Comparison of ENCODE assay signal across 29 cellular contexts in genomic region chr4:16524379-16524778, GRCh38.
DNase-seq lines count a peak whose midpoint lies in the region; ATAC-seq, FAIRE-seq and TF ChIP-seq lines count a peak whose summit lies in the region.
"Had no signal": no experiment of that assay in that cellular context is flagged by ENCODE, and none has a peak within 500 bp of the region (broad histone marks: within the 10 kb centered on the region; RNA-seq: fewer than 3 reads in every experiment).

No MANE protein-coding gene starts in this region.

- no peaks in the 10 kb centered on the region for H3K36me3 ChIP-seq in H7 (replicated peaks; ENCODE audit: control insufficient read depth, insufficient read depth, low read length)
- H3K36me3 ChIP-seq: BE2C, BLaER1 had no signal

- H3K27me3 ChIP-seq in H7 (ENCODE audit: control insufficient read depth, insufficient read depth, low read length) (no peaks in the 10 kb centered on the region), dorsolateral prefrontal cortex (no peaks in the 10 kb centered on the region)
- H3K27me3 ChIP-seq: BE2C, BLaER1 had no signal

- H3K4me1 Mint-ChIP-seq in WTC11: peaks cover 5% of the 10 kb centered on the region
- H3K4me1 Mint-ChIP-seq: CD14-positive monocyte; CD4-positive, alpha-beta memory T cell; CD4-positive, CD25-positive, alpha-beta regulatory T cell; CD8-positive, alpha-beta memory T cell had no signal

- intact Hi-C loops in dorsolateral prefrontal cortex (cut with DNase I) (no loop called here), left ventricle myocardium superior (cut with micrococcal nuclease) (no loop called here)

- TF ChIP-seq CTCF in WTC11 (IDR thresholded peaks at IDR 0.05) (no peak), dorsolateral prefrontal cortex (IDR thresholded peaks at IDR 0.05 in 54 of 56, conservative IDR thresholded peaks at IDR 0.05 in 2 of 56; ENCODE audit: low read depth in 1 of 56, partially characterized antibody in 56 of 56) (no peak)

- H3K27ac ChIP-seq in dorsolateral prefrontal cortex: peak overlapping the region in 49 of 59 donors; percentile 0 to 77 (median 45)
- H3K27ac ChIP-seq: BLaER1 had no signal

- CTCF ChIA-PET in WTC11 (lab: Charles Lee): interaction anchor here (1.2 kb wide), 2 partner anchors 58 to 923 kb away, joined by 3 to 4 read pairs; no protein-coding TSS in a partner anchor

- H3K9me3 Mint-ChIP-seq in WTC11: no peaks in the 10 kb centered on the region

- POLR2A ChIA-PET in WTC11 (lab: Charles Lee): no interaction called here

- H3K36me3 Mint-ChIP-seq in WTC11: no peaks in the 10 kb centered on the region
- H3K36me3 Mint-ChIP-seq: CD14-positive monocyte; CD4-positive, alpha-beta memory T cell; CD4-positive, CD25-positive, alpha-beta regulatory T cell; CD8-positive, alpha-beta memory T cell had no signal

- H3K4me3 ChIP-seq in H7 (ENCODE audit: insufficient read depth, low read depth, low read length) (no peak overlapping the region), dorsolateral prefrontal cortex (peak overlapping the region in 2 of 59 donors; percentile 7 to 18)
- H3K4me3 ChIP-seq: BLaER1, GM12878 had no signal

- FAIRE-seq in islet of Langerhans (lab: Jason Lieb, UNC): peak; percentile 79
- FAIRE-seq: A204.1, GM12878, GM12892, GM18507, GM19239 had no signal

- no peak overlapping the region for H3K4me3 Mint-ChIP-seq in WTC11
- H3K4me3 Mint-ChIP-seq: CD14-positive monocyte; CD4-positive, alpha-beta memory T cell; CD4-positive, CD25-positive, alpha-beta regulatory T cell; CD8-positive, alpha-beta memory T cell had no signal

- ATAC-seq in WTC11: peak; percentile 50
- no peak for ATAC-seq in HG03457 (IDR thresholded peaks at IDR 0.05; ENCODE audit: unreplicated experiment)
- no peak for ATAC-seq in left ventricle myocardium superior
- ATAC-seq in GM19023 (IDR thresholded peaks at IDR 0.05; ENCODE audit: unreplicated experiment): no peak
- ATAC-seq: GM12878 had no signal

- no peaks in the 10 kb centered on the region for H3K27me3 Mint-ChIP-seq in WTC11 (ENCODE audit: low read depth)
- H3K27me3 Mint-ChIP-seq: CD4-positive, alpha-beta memory T cell; CD4-positive, CD25-positive, alpha-beta regulatory T cell had no signal

- no peak overlapping the region for H3K27ac Mint-ChIP-seq in WTC11
- H3K27ac Mint-ChIP-seq: CD14-positive monocyte; CD4-positive, alpha-beta memory T cell; CD4-positive, CD25-positive, alpha-beta regulatory T cell; CD8-positive, alpha-beta memory T cell had no signal

- DNase-seq in H7 (peak; percentile 10), WTC11 (ENCODE audit: low spot score) (no peak), dorsolateral prefrontal cortex (no peak), left ventricle myocardium superior (no peak)
- no peak for DNase-seq in stimulated activated CD4-positive, alpha-beta T cell treated with anti-CD3 and anti-CD28 coated beads, Interleukin-2, amount 100 ng/mL, for 24 hours
- DNase-seq: 8988T; ACHN; BE2C; CD4-positive, alpha-beta memory T cell; CD4-positive, CD25-positive, alpha-beta regulatory T cell; CD8-positive, alpha-beta memory T cell; COR-L47; DMS 273 treated with DMSO at 0.1 percent for 48 hours; DMS153; DMS53; DMS79; DND-41; EL; GDM1 had no signal

TF ChIP-seq in WTC11, 78 proteins besides CTCF, POLR2A, EP300 and RAD21 (continues in another document):
- TF ChIP-seq ZSCAN18 (CRISPR knock-in tag; IDR thresholded peaks at IDR 0.05): no peak
- TF ChIP-seq PRRX2 (CRISPR knock-in tag; IDR thresholded peaks at IDR 0.05): no peak
- TF ChIP-seq NFYB (CRISPR knock-in tag; conservative IDR thresholded peaks at IDR 0.05; ENCODE audit: low read depth): no peak
- no peak for TF ChIP-seq RELA (CRISPR knock-in tag; IDR thresholded peaks at IDR 0.05; ENCODE audit: borderline replicate concordance)
- TF ChIP-seq ELF4 (CRISPR knock-in tag; IDR thresholded peaks at IDR 0.05; ENCODE audit: low read depth): no peak
- no peak for TF ChIP-seq ATF3 (CRISPR knock-in tag; conservative IDR thresholded peaks at IDR 0.05)
- no peak for TF ChIP-seq E2F5 (CRISPR knock-in tag; IDR thresholded peaks at IDR 0.05)
- no peak for TF ChIP-seq FOXP1 (CRISPR knock-in tag; IDR thresholded peaks at IDR 0.05; ENCODE audit: borderline replicate concordance)
- TF ChIP-seq OVOL2 (CRISPR knock-in tag; IDR thresholded peaks at IDR 0.05; ENCODE audit: borderline replicate concordance): no peak
- TF ChIP-seq, protein P1, sequence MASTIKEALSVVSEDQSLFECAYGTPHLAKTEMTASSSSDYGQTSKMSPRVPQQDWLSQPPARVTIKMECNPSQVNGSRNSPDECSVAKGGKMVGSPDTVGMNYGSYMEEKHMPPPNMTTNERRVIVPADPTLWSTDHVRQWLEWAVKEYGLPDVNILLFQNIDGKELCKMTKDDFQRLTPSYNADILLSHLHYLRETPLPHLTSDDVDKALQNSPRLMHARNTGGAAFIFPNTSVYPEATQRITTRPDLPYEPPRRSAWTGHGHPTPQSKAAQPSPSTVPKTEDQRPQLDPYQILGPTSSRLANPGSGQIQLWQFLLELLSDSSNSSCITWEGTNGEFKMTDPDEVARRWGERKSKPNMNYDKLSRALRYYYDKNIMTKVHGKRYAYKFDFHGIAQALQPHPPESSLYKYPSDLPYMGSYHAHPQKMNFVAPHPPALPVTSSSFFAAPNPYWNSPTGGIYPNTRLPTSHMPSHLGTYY (CRISPR knock-in tag; IDR thresholded peaks at IDR 0.05): no peak
- TF ChIP-seq, protein P2, sequence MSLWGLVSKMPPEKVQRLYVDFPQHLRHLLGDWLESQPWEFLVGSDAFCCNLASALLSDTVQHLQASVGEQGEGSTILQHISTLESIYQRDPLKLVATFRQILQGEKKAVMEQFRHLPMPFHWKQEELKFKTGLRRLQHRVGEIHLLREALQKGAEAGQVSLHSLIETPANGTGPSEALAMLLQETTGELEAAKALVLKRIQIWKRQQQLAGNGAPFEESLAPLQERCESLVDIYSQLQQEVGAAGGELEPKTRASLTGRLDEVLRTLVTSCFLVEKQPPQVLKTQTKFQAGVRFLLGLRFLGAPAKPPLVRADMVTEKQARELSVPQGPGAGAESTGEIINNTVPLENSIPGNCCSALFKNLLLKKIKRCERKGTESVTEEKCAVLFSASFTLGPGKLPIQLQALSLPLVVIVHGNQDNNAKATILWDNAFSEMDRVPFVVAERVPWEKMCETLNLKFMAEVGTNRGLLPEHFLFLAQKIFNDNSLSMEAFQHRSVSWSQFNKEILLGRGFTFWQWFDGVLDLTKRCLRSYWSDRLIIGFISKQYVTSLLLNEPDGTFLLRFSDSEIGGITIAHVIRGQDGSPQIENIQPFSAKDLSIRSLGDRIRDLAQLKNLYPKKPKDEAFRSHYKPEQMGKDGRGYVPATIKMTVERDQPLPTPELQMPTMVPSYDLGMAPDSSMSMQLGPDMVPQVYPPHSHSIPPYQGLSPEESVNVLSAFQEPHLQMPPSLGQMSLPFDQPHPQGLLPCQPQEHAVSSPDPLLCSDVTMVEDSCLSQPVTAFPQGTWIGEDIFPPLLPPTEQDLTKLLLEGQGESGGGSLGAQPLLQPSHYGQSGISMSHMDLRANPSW (CRISPR knock-in tag; conservative IDR thresholded peaks at IDR 0.05; ENCODE audit: low read depth): no peak
- TF ChIP-seq, protein P3, sequence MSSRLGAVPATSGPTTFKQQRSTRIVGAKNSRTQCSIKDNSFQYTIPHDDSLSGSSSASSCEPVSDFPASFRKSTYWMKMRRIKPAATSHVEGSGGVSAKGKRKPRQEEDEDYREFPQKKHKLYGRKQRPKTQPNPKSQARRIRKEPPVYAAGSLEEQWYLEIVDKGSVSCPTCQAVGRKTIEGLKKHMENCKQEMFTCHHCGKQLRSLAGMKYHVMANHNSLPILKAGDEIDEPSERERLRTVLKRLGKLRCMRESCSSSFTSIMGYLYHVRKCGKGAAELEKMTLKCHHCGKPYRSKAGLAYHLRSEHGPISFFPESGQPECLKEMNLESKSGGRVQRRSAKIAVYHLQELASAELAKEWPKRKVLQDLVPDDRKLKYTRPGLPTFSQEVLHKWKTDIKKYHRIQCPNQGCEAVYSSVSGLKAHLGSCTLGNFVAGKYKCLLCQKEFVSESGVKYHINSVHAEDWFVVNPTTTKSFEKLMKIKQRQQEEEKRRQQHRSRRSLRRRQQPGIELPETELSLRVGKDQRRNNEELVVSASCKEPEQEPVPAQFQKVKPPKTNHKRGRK (CRISPR knock-in tag; IDR thresholded peaks at IDR 0.05; ENCODE audit: borderline replicate concordance): no peak
- no peak for TF ChIP-seq CBFB (CRISPR knock-in tag; IDR thresholded peaks at IDR 0.05; ENCODE audit: low read depth)
- TF ChIP-seq MYBL2 (CRISPR knock-in tag; IDR thresholded peaks at IDR 0.05): no peak
